26 cellular contexts compared by ENCODE assay signal in genomic region chrX:21881881-21882574, GRCh38. TPM values are rescaled to one million over a fixed set of nuclear protein-coding genes. Genes with fewer than 3 reads are reported as not detected.
DNase-seq lines count a peak whose midpoint lies in the region; ATAC-seq and TF ChIP-seq lines count a peak whose summit lies in the region.
"Had no signal": no experiment of that assay in that cellular context is flagged by ENCODE, and none has a peak within 500 bp of the region (broad histone marks: within the 10 kb centered on the region; RNA-seq: fewer than 3 reads in every experiment).

No MANE protein-coding gene starts in this region.

- H4K20me1 ChIP-seq in osteoblast (ENCODE audit: insufficient read depth, low read length) = no peaks in the 10 kb centered on the region
- H4K20me1 ChIP-seq: BLaER1 treated with 17β-estradiol and CSF1 and Interleukin-3, amounts not matched to agents 10 nM and 100 nM had no signal

- no peaks in the 10 kb centered on the region for H3K27me3 Mint-ChIP-seq in CD4-positive, CD25-positive, alpha-beta regulatory T cell
- H3K27me3 Mint-ChIP-seq in activated T-helper 17 cell treated with anti-CD3 and anti-CD28 coated beads, Interleukin-2, amount 50 U/mL, for 72 hours = no peaks in the 10 kb centered on the region
- H3K27me3 Mint-ChIP-seq: B cell; CD4-positive, alpha-beta memory T cell; CD8-positive, alpha-beta memory T cell had no signal

- peaks cover 0 to 2% (median 0%) of the 10 kb centered on the region in 7 donors for H3K9me3 Mint-ChIP-seq in CD4-positive, CD25-positive, alpha-beta regulatory T cell
- no peaks in the 10 kb centered on the region for H3K9me3 Mint-ChIP-seq in activated T-helper 17 cell treated with anti-CD3 and anti-CD28 coated beads, Interleukin-2, amount 50 U/mL, for 72 hours
- H3K9me3 Mint-ChIP-seq: CD4-positive, alpha-beta memory T cell; CD8-positive, alpha-beta memory T cell had no signal

- H2AFZ ChIP-seq in osteoblast (ENCODE audit: low read length) = no peak overlapping the region

- no peaks in the 10 kb centered on the region for H3K4me1 ChIP-seq in CD4-positive, CD25-positive, alpha-beta regulatory T cell (ENCODE audit: control insufficient read depth, insufficient read depth, low read length, poor library complexity, severe bottlenecking)
- H3K4me1 ChIP-seq in osteoblast (ENCODE audit: insufficient read depth, low read length) = no peaks in the 10 kb centered on the region

- no peak for TF ChIP-seq CTCF in retinal pigment epithelial cell (conservative IDR thresholded peaks at IDR 0.05; ENCODE audit: low read depth, low read length)
- TF ChIP-seq CTCF in osteoblast (IDR thresholded peaks at IDR 0.05; ENCODE audit: extremely low read depth, low read depth, low read length) = no peak

- peak overlapping the region in 2 of 3 donors; percentile 73 to 76 for H3K27ac Mint-ChIP-seq in CD4-positive, CD25-positive, alpha-beta regulatory T cell
- H3K27ac Mint-ChIP-seq in activated T-helper 17 cell treated with anti-CD3 and anti-CD28 coated beads, Interleukin-2, amount 50 U/mL, for 72 hours = no peak overlapping the region
- H3K27ac Mint-ChIP-seq: B cell; CD8-positive, alpha-beta memory T cell had no signal

- H3K4me2 ChIP-seq in osteoblast (ENCODE audit: insufficient read depth, low read length) = no peak overlapping the region
- H3K4me2 ChIP-seq: A549 had no signal

- H3K79me2 ChIP-seq in osteoblast (ENCODE audit: insufficient read depth, low read length) = no peaks in the 10 kb centered on the region

- H3K36me3 Mint-ChIP-seq in CD4-positive, CD25-positive, alpha-beta regulatory T cell = peaks cover 5% of the 10 kb centered on the region
- no peaks in the 10 kb centered on the region for H3K36me3 Mint-ChIP-seq in activated T-helper 17 cell treated with anti-CD3 and anti-CD28 coated beads, Interleukin-2, amount 50 U/mL, for 72 hours (ENCODE audit: low read depth)

- H3K9me3 ChIP-seq in CD4-positive, CD25-positive, alpha-beta regulatory T cell (ENCODE audit: control insufficient read depth in 2 of 2, low read length in 2 of 2) = no peaks in the 10 kb centered on the region
- no peaks in the 10 kb centered on the region for H3K9me3 ChIP-seq in osteoblast (ENCODE audit: low read depth, low read length)
- H3K9me3 ChIP-seq: A549; BLaER1 treated with 17β-estradiol and CSF1 and Interleukin-3, amounts not matched to agents 10 nM and 100 nM had no signal

- ATAC-seq in CD4-positive, CD25-positive, alpha-beta regulatory T cell (ENCODE audit: low read depth in 2 of 2) = no peak
- peak; percentile 52 for ATAC-seq in activated T-helper 17 cell treated with anti-CD3 and anti-CD28 coated beads, Interleukin-2, amount 50 U/mL, for 72 hours (replicated peaks)
- ATAC-seq: A549, GM12878 had no signal

- H3K4me3 ChIP-seq in CD4-positive, CD25-positive, alpha-beta regulatory T cell (ENCODE audit: low read depth, low read length) = no peak overlapping the region
- no peak overlapping the region for H3K4me3 ChIP-seq in retinal pigment epithelial cell (ENCODE audit: low read length)
- H3K4me3 ChIP-seq in osteoblast (ENCODE audit: insufficient read depth, low read length) = no peak overlapping the region
- H3K4me3 ChIP-seq: A549; BLaER1 treated with 17β-estradiol and CSF1 and Interleukin-3, amounts not matched to agents 10 nM and 100 nM; GM12878 had no signal

- no peaks in the 10 kb centered on the region for H3K27me3 ChIP-seq in CD4-positive, CD25-positive, alpha-beta regulatory T cell (ENCODE audit: control insufficient read depth, insufficient read depth, low read length)
- H3K27me3 ChIP-seq in osteoblast (ENCODE audit: insufficient read depth, low read length) = no peaks in the 10 kb centered on the region
- H3K27me3 ChIP-seq: BLaER1 treated with 17β-estradiol and CSF1 and Interleukin-3, amounts not matched to agents 10 nM and 100 nM had no signal

- DNase-seq in NCI-H82 (lab: John Stamatoyannopoulos, UW) (peak; percentile 1), NCI-H82 treated with DMSO at 0.1 percent for 48 hours (lab: John Stamatoyannopoulos, UW; ENCODE audit: unreplicated experiment) (no peak), retinal pigment epithelial cell (ENCODE audit: low read depth) (peak; percentile 13), osteoblast (ENCODE audit: insufficient read length, low spot score, missing footprints) (no peak), NCI-H146 treated with DMSO at 0.1 percent for 48 hours (lab: John Stamatoyannopoulos, UW; ENCODE audit: unreplicated experiment) (no peak), NCI-H187 (lab: John Stamatoyannopoulos, UW) (no peak)
- no peak for DNase-seq in CD4-positive, CD25-positive, alpha-beta regulatory T cell
- DNase-seq: AML-193; CD4-positive, alpha-beta memory T cell; CD8-positive, alpha-beta memory T cell; COR-L47; DMS 273 treated with DMSO at 0.1 percent for 48 hours; DMS153; DMS53; DMS79; DND-41; EL; GDM1 had no signal

- H3K36me3 ChIP-seq in CD4-positive, CD25-positive, alpha-beta regulatory T cell (ENCODE audit: control insufficient read depth, insufficient read depth, low read length) = peaks cover 6% of the 10 kb centered on the region
- H3K36me3 ChIP-seq in osteoblast (ENCODE audit: insufficient read depth, low read length) = no peaks in the 10 kb centered on the region

- H3K4me1 Mint-ChIP-seq in CD4-positive, CD25-positive, alpha-beta regulatory T cell = peaks cover 4 to 10% (median 7%) of the 10 kb centered on the region in 4 donors
- H3K4me1 Mint-ChIP-seq in activated T-helper 17 cell treated with anti-CD3 and anti-CD28 coated beads, Interleukin-2, amount 50 U/mL, for 72 hours = no peaks in the 10 kb centered on the region
- H3K4me1 Mint-ChIP-seq: B cell; CD4-positive, alpha-beta memory T cell; CD8-positive, alpha-beta memory T cell had no signal

- no peak overlapping the region for H3K27ac ChIP-seq in CD4-positive, CD25-positive, alpha-beta regulatory T cell (ENCODE audit: insufficient read depth, low read length, poor library complexity, severe bottlenecking)
- no peak overlapping the region for H3K27ac ChIP-seq in osteoblast (ENCODE audit: low read depth, low read length)
- H3K27ac ChIP-seq: 22Rv1, A549, C4-2B had no signal

- no peak overlapping the region for H3K4me3 Mint-ChIP-seq in CD4-positive, CD25-positive, alpha-beta regulatory T cell
- H3K4me3 Mint-ChIP-seq in activated T-helper 17 cell treated with anti-CD3 and anti-CD28 coated beads, Interleukin-2, amount 50 U/mL, for 72 hours = no peak overlapping the region
- H3K4me3 Mint-ChIP-seq: B cell; CD4-positive, alpha-beta memory T cell; CD8-positive, alpha-beta memory T cell had no signal

RNA-seq across cellular contexts. Expression of gene YY2, which starts 26.2 kb away (rescaled TPM):
- total RNA-seq in CD4-positive, CD25-positive, alpha-beta regulatory T cell = 0.67 TPM
- polyA plus RNA-seq in CD4-positive, CD25-positive, alpha-beta regulatory T cell = under 1 TPM; 0.49 to 0.81 (median 0.57) TPM
- total RNA-seq in activated T-helper 17 cell treated with anti-CD3 and anti-CD28 coated beads, Interleukin-2, amount 50 U/mL, for 72 hours = under 1 TPM; 0.39 to 0.56 TPM
- 1.4 and 2.4 TPM in 2 replicates for total RNA-seq in osteoblast
- total RNA-seq: G401 had no signal

RNA-seq across cellular contexts. Expression of gene MBTPS2, which starts 42.6 kb away (rescaled TPM):
- 4.6 TPM for total RNA-seq in CD4-positive, CD25-positive, alpha-beta regulatory T cell
- polyA plus RNA-seq in CD4-positive, CD25-positive, alpha-beta regulatory T cell = 1 to 10 TPM; 4.8 to 6.0 (median 5.0) TPM
- 1 to 10 TPM; 2.6 to 3.2 TPM for total RNA-seq in activated T-helper 17 cell treated with anti-CD3 and anti-CD28 coated beads, Interleukin-2, amount 50 U/mL, for 72 hours
- 9.0 and 9.1 TPM in 2 replicates for total RNA-seq in osteoblast

RNA-seq across cellular contexts. Expression of gene SMS, which starts 58.5 kb away (rescaled TPM):
- 24.0 TPM for total RNA-seq in CD4-positive, CD25-positive, alpha-beta regulatory T cell
- polyA plus RNA-seq in CD4-positive, CD25-positive, alpha-beta regulatory T cell = 100 to 1,000 TPM in 1 of 4 donors, 10 to 100 TPM in 3; 68.8 to 105 (median 74.9) TPM
- total RNA-seq in activated T-helper 17 cell treated with anti-CD3 and anti-CD28 coated beads, Interleukin-2, amount 50 U/mL, for 72 hours = 100 to 1,000 TPM; 102 to 109 TPM
- 69.2 and 76.0 TPM in 2 replicates for total RNA-seq in osteoblast

Comparison
In these comparisons a context has a peak if more than half of its experiments do, and no peak if none do; other contexts are left out.
1. DNase-seq: peak in NCI-H82 (single experiment) and retinal pigment epithelial cell (single experiment); none in NCI-H82 treated with DMSO at 0.1 percent for 48 hours (single experiment), CD4-positive, CD25-positive, alpha-beta regulatory T cell (0 of 3), osteoblast (single experiment), NCI-H146 treated with DMSO at 0.1 percent for 48 hours (single experiment) and NCI-H187 (0 of 2).